In the genomic region with DNA sequence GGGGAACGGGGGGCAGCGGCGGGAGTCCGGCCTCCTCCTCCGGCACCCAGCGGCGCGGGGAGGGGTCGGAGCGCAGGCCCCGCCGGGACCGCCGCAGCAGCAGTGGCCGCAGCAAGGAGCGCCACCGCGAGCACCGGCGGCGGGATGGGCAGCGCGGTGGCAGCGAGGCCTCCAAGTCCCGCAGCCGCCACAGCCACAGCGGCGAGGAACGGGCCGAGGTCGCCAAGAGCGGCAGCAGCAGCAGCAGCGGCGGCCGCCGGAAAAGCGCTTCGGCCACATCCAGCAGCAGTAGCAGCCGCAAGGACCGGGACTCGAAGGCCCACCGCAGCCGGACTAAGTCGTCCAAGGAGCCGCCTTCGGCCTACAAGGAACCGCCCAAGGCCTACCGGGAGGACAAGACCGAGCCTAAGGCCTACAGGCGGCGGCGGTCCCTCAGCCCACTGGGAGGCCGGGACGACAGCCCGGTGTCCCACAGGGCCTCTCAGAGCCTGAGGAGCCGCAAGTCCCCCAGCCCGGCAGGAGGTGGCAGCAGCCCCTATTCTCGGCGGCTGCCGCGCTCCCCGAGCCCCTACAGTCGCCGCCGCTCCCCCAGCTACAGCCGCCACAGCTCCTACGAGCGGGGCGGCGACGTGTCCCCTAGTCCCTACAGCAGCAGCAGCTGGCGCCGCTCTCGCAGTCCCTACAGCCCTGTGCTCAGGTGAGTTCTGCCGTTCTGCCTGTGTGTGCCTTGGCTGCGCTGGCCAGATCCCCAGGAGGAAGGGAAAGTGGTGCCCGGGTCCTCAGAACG, we compare ENCODE assay signal across 1 cellular context.
A peak's percentile ranks its signal among the peaks of the same experiment; 100 is the strongest.
TF ChIP-seq lines count a peak whose summit lies in the region.

No MANE protein-coding gene starts in this region.

TF ChIP-seq in HepG2, 621 proteins besides CTCF, POLR2A, EP300 and RAD21 (continued from another document and continues in another):
- TF ChIP-seq, protein P1, sequence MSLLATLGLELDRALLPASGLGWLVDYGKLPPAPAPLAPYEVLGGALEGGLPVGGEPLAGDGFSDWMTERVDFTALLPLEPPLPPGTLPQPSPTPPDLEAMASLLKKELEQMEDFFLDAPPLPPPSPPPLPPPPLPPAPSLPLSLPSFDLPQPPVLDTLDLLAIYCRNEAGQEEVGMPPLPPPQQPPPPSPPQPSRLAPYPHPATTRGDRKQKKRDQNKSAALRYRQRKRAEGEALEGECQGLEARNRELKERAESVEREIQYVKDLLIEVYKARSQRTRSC (CRISPR knock-in tag; IDR thresholded peaks at IDR 0.05; ENCODE audit: low read depth) = no peak
- TF ChIP-seq TAF1 (CRISPR knock-in tag; IDR thresholded peaks at IDR 0.05) = peak; percentile 33; the same call in 1 of the 2 replicates
- no peak for TF ChIP-seq MYC (CRISPR knock-in tag; IDR thresholded peaks at IDR 0.05; ENCODE audit: borderline replicate concordance)
- TF ChIP-seq EHMT2 (IDR thresholded peaks at IDR 0.05; ENCODE audit: borderline replicate concordance, low read depth, low read length) = no peak
- TF ChIP-seq TOE1 (CRISPR knock-in tag; IDR thresholded peaks at IDR 0.05) = no peak; the same call in 1 of the 2 replicates
- TF ChIP-seq CAMTA2 (CRISPR knock-in tag; IDR thresholded peaks at IDR 0.05; ENCODE audit: borderline replicate concordance) = no peak
- TF ChIP-seq ZNF547 (CRISPR knock-in tag; IDR thresholded peaks at IDR 0.05) = no peak
- TF ChIP-seq KAT7 (CRISPR knock-in tag; IDR thresholded peaks at IDR 0.05; ENCODE audit: borderline replicate concordance) = peak; percentile 80; the same call in 1 of the 2 replicates
- TF ChIP-seq STAG1 (CRISPR knock-in tag; IDR thresholded peaks at IDR 0.05) = peak; percentile 51
- TF ChIP-seq, protein P2, sequence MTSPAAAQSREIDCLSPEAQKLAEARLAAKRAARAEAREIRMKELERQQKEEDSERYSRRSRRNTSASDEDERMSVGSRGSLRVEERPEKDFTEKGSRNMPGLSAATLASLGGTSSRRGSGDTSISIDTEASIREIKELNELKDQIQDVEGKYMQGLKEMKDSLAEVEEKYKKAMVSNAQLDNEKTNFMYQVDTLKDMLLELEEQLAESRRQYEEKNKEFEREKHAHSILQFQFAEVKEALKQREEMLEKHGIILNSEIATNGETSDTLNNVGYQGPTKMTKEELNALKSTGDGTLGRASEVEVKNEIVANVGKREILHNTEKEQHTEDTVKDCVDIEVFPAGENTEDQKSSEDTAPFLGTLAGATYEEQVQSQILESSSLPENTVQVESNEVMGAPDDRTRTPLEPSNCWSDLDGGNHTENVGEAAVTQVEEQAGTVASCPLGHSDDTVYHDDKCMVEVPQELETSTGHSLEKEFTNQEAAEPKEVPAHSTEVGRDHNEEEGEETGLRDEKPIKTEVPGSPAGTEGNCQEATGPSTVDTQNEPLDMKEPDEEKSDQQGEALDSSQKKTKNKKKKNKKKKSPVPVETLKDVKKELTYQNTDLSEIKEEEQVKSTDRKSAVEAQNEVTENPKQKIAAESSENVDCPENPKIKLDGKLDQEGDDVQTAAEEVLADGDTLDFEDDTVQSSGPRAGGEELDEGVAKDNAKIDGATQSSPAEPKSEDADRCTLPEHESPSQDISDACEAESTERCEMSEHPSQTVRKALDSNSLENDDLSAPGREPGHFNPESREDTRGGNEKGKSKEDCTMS (CRISPR knock-in tag; conservative IDR thresholded peaks at IDR 0.05) = no peak
- TF ChIP-seq, protein P3, sequence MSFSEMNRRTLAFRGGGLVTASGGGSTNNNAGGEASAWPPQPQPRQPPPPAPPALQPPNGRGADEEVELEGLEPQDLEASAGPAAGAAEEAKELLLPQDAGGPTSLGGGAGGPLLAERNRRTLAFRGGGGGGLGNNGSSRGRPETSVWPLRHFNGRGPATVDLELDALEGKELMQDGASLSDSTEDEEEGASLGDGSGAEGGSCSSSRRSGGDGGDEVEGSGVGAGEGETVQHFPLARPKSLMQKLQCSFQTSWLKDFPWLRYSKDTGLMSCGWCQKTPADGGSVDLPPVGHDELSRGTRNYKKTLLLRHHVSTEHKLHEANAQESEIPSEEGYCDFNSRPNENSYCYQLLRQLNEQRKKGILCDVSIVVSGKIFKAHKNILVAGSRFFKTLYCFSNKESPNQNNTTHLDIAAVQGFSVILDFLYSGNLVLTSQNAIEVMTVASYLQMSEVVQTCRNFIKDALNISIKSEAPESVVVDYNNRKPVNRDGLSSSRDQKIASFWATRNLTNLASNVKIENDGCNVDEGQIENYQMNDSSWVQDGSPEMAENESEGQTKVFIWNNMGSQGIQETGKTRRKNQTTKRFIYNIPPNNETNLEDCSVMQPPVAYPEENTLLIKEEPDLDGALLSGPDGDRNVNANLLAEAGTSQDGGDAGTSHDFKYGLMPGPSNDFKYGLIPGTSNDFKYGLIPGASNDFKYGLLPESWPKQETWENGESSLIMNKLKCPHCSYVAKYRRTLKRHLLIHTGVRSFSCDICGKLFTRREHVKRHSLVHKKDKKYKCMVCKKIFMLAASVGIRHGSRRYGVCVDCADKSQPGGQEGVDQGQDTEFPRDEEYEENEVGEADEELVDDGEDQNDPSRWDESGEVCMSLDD (CRISPR knock-in tag; IDR thresholded peaks at IDR 0.05; ENCODE audit: borderline replicate concordance) = peak; percentile 61; the same call in 1 of the 2 replicates
- TF ChIP-seq ZNF772 (CRISPR knock-in tag; IDR thresholded peaks at IDR 0.05) = no peak
- TF ChIP-seq ATAD3A (CRISPR knock-in tag; IDR thresholded peaks at IDR 0.05) = no peak
- no peak for TF ChIP-seq SIN3B (IDR thresholded peaks at IDR 0.05; ENCODE audit: low read length)
- peak; percentile 67; the same call in 1 of the 2 replicates for TF ChIP-seq ZNF598 (CRISPR knock-in tag; IDR thresholded peaks at IDR 0.05; ENCODE audit: borderline replicate concordance)
- TF ChIP-seq ZNF354B (CRISPR knock-in tag; IDR thresholded peaks at IDR 0.05) = no peak
- TF ChIP-seq KAT2B (IDR thresholded peaks at IDR 0.05; ENCODE audit: borderline replicate concordance, low read depth, low read length) = no peak
- 0 out of 2 replicates have a peak, but pooled peaks have one; percentile 14 for TF ChIP-seq ZNF205 (CRISPR knock-in tag; IDR thresholded peaks at IDR 0.05)
- no peak for TF ChIP-seq ZBTB20 (CRISPR knock-in tag; IDR thresholded peaks at IDR 0.05; ENCODE audit: borderline replicate concordance, low read depth)
- no peak for TF ChIP-seq HMG20B (CRISPR knock-in tag; conservative IDR thresholded peaks at IDR 0.05)
- TF ChIP-seq MIXL1 (CRISPR knock-in tag; IDR thresholded peaks at IDR 0.05) = no peak
- TF ChIP-seq NR2C2 (CRISPR knock-in tag; IDR thresholded peaks at IDR 0.05; ENCODE audit: borderline replicate concordance) = no peak
- no peak for TF ChIP-seq GTF2F1 (IDR thresholded peaks at IDR 0.05; ENCODE audit: low read length)
- TF ChIP-seq YEATS2 (CRISPR knock-in tag; IDR thresholded peaks at IDR 0.05; ENCODE audit: borderline replicate concordance) = no peak
- peak; percentile 89 for TF ChIP-seq ZFY (CRISPR knock-in tag; IDR thresholded peaks at IDR 0.05)
- TF ChIP-seq, protein P4, sequence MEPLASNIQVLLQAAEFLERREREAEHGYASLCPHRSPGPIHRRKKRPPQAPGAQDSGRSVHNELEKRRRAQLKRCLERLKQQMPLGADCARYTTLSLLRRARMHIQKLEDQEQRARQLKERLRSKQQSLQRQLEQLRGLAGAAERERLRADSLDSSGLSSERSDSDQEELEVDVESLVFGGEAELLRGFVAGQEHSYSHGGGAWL (CRISPR knock-in tag; IDR thresholded peaks at IDR 0.05) = 0 out of 2 replicates have a peak, but pooled peaks have one; percentile 51
- TF ChIP-seq, protein P5, sequence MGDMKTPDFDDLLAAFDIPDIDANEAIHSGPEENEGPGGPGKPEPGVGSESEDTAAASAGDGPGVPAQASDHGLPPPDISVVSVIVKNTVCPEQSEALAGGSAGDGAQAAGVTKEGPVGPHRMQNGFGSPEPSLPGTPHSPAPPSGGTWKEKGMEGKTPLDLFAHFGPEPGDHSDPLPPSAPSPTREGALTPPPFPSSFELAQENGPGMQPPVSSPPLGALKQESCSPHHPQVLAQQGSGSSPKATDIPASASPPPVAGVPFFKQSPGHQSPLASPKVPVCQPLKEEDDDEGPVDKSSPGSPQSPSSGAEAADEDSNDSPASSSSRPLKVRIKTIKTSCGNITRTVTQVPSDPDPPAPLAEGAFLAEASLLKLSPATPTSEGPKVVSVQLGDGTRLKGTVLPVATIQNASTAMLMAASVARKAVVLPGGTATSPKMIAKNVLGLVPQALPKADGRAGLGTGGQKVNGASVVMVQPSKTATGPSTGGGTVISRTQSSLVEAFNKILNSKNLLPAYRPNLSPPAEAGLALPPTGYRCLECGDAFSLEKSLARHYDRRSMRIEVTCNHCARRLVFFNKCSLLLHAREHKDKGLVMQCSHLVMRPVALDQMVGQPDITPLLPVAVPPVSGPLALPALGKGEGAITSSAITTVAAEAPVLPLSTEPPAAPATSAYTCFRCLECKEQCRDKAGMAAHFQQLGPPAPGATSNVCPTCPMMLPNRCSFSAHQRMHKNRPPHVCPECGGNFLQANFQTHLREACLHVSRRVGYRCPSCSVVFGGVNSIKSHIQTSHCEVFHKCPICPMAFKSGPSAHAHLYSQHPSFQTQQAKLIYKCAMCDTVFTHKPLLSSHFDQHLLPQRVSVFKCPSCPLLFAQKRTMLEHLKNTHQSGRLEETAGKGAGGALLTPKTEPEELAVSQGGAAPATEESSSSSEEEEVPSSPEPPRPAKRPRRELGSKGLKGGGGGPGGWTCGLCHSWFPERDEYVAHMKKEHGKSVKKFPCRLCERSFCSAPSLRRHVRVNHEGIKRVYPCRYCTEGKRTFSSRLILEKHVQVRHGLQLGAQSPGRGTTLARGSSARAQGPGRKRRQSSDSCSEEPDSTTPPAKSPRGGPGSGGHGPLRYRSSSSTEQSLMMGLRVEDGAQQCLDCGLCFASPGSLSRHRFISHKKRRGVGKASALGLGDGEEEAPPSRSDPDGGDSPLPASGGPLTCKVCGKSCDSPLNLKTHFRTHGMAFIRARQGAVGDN (CRISPR knock-in tag; IDR thresholded peaks at IDR 0.05) = peak; percentile 59
- TF ChIP-seq, protein P6, sequence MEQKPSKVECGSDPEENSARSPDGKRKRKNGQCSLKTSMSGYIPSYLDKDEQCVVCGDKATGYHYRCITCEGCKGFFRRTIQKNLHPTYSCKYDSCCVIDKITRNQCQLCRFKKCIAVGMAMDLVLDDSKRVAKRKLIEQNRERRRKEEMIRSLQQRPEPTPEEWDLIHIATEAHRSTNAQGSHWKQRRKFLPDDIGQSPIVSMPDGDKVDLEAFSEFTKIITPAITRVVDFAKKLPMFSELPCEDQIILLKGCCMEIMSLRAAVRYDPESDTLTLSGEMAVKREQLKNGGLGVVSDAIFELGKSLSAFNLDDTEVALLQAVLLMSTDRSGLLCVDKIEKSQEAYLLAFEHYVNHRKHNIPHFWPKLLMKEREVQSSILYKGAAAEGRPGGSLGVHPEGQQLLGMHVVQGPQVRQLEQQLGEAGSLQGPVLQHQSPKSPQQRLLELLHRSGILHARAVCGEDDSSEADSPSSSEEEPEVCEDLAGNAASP (CRISPR knock-in tag; IDR thresholded peaks at IDR 0.05; ENCODE audit: borderline replicate concordance) = no peak
- TF ChIP-seq RFX1 (IDR thresholded peaks at IDR 0.05) = no peak
- no peak for TF ChIP-seq ZFP36L2 (CRISPR knock-in tag; IDR thresholded peaks at IDR 0.05)
- peak; percentile 88; the same call in 1 of the 2 replicates for TF ChIP-seq MTF2 (CRISPR knock-in tag; IDR thresholded peaks at IDR 0.05; ENCODE audit: borderline replicate concordance)
- TF ChIP-seq, protein P7, sequence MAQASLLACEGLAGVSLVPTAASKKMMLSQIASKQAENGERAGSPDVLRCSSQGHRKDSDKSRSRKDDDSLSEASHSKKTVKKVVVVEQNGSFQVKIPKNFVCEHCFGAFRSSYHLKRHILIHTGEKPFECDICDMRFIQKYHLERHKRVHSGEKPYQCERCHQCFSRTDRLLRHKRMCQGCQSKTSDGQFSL (CRISPR knock-in tag; IDR thresholded peaks at IDR 0.05) = no peak; the same call in 1 of the 2 replicates
- no peak for TF ChIP-seq RAD51 (IDR thresholded peaks at IDR 0.05; ENCODE audit: borderline replicate concordance)
- no peak for TF ChIP-seq ZBTB42 (CRISPR knock-in tag; IDR thresholded peaks at IDR 0.05)
- no peak for TF ChIP-seq RORA (CRISPR knock-in tag; IDR thresholded peaks at IDR 0.05)
- TF ChIP-seq REPIN1 (CRISPR knock-in tag; IDR thresholded peaks at IDR 0.05; ENCODE audit: borderline replicate concordance, low read depth) = 0 out of 2 replicates have a peak, but pooled peaks have one; percentile 30
- no peak for TF ChIP-seq ZNF570 (CRISPR knock-in tag; IDR thresholded peaks at IDR 0.05; ENCODE audit: borderline replicate concordance)
- TF ChIP-seq ZNF451 (CRISPR knock-in tag; IDR thresholded peaks at IDR 0.05) = no peak
- TF ChIP-seq RFX3 (CRISPR knock-in tag; IDR thresholded peaks at IDR 0.05) = no peak
- no peak for TF ChIP-seq ZNF367 (CRISPR knock-in tag; IDR thresholded peaks at IDR 0.05; ENCODE audit: borderline replicate concordance)
- no peak for TF ChIP-seq NCOR1 (IDR thresholded peaks at IDR 0.05; ENCODE audit: borderline replicate concordance, low read length)
- TF ChIP-seq ZFP90 (CRISPR knock-in tag; IDR thresholded peaks at IDR 0.05; ENCODE audit: borderline replicate concordance) = no peak
- TF ChIP-seq, protein P8, sequence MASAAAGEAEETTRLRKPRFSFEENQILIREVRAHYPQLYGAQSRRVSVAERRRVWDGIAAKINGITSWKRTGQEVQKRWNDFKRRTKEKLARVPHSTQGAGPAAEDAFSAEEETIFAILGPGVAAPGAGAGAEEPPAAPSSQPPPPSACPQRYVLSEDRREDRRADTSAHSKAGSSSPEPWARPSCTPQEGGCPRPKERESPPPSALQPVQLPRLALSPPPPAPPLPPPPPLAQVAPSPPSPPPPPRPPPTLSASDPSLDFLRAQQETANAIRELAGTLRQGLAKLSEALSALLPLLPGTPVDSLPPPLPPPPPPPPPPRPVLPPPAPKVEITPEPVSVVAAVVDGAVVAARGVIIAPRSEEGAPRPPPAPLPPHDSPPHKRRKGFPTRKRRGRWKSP (CRISPR knock-in tag; IDR thresholded peaks at IDR 0.05) = no peak
- TF ChIP-seq ZNF709 (CRISPR knock-in tag; IDR thresholded peaks at IDR 0.05) = 0 out of 2 replicates have a peak, but pooled peaks have one; percentile 26
